ENCODE assay signal across 9 cellular contexts in genomic region chr20:54205322-54205889, GRCh38. TPM values are rescaled to one million over a fixed set of nuclear protein-coding genes. Genes with fewer than 3 reads are reported as not detected.
"Had no signal": no experiment of that assay in that cellular context is flagged by ENCODE, and none has a peak within 500 bp of the region (broad histone marks: within the 10 kb centered on the region; RNA-seq: fewer than 3 reads in every experiment).

No MANE protein-coding gene starts in this region.

RNA-seq across cellular contexts. Expression of gene CYP24A1, which starts 31.6 kb away (rescaled TPM):
- total RNA-seq: fibroblast of villous mesenchyme, left colon, left ventricle myocardium inferior, osteocyte, right cardiac atrium, sigmoid colon, transverse colon had no signal
- polyA plus RNA-seq: immature natural killer cell; naive thymus-derived CD8-positive, alpha-beta T cell; right cardiac atrium had no signal
